Comparison of ENCODE assay signal across 1 cellular context in genomic region chr2:218387369-218388194, GRCh38.
TF ChIP-seq lines count a peak whose summit lies in the region.

No MANE protein-coding gene starts in this region.

TF ChIP-seq in GM12878, 131 proteins besides CTCF, POLR2A, EP300 and RAD21:
- TF ChIP-seq BRCA1 (IDR thresholded peaks at IDR 0.05; ENCODE audit: low read depth, low read length), result no peak
- no peak for TF ChIP-seq SMAD5 (IDR thresholded peaks at IDR 0.05; ENCODE audit: low read depth)
- TF ChIP-seq KDM1A (IDR thresholded peaks at IDR 0.05; ENCODE audit: borderline replicate concordance), result no peak
- TF ChIP-seq POLR2AphosphoS5 (IDR thresholded peaks at IDR 0.05; ENCODE audit: low read length), result no peak
- TF ChIP-seq IRF4 (IDR thresholded peaks at IDR 0.05; ENCODE audit: low read depth, low read length), result no peak
- TF ChIP-seq E2F8 (IDR thresholded peaks at IDR 0.05; ENCODE audit: low read depth, partially characterized antibody), result no peak
- TF ChIP-seq, protein P1, sequence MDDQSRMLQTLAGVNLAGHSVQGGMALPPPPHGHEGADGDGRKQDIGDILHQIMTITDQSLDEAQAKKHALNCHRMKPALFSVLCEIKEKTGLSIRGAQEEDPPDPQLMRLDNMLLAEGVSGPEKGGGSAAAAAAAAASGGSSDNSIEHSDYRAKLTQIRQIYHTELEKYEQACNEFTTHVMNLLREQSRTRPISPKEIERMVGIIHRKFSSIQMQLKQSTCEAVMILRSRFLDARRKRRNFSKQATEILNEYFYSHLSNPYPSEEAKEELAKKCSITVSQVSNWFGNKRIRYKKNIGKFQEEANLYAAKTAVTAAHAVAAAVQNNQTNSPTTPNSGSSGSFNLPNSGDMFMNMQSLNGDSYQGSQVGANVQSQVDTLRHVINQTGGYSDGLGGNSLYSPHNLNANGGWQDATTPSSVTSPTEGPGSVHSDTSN (IDR thresholded peaks at IDR 0.05; ENCODE audit: insufficient replicate concordance, low read depth, low read length), result no peak
- TF ChIP-seq EED (IDR thresholded peaks at IDR 0.05; ENCODE audit: low read depth), result no peak
- TF ChIP-seq BACH1 (IDR thresholded peaks at IDR 0.05; ENCODE audit: borderline replicate concordance), result no peak
- TF ChIP-seq CHD2 (IDR thresholded peaks at IDR 0.05; ENCODE audit: borderline replicate concordance, low read depth, low read length), result no peak
- no peak for TF ChIP-seq ETV6 (conservative IDR thresholded peaks at IDR 0.05 in 1 of 2, IDR thresholded peaks at IDR 0.05 in 1 of 2; ENCODE audit: borderline replicate concordance in 1 of 2, low read depth in 1 of 2)
